In the genomic region with DNA sequence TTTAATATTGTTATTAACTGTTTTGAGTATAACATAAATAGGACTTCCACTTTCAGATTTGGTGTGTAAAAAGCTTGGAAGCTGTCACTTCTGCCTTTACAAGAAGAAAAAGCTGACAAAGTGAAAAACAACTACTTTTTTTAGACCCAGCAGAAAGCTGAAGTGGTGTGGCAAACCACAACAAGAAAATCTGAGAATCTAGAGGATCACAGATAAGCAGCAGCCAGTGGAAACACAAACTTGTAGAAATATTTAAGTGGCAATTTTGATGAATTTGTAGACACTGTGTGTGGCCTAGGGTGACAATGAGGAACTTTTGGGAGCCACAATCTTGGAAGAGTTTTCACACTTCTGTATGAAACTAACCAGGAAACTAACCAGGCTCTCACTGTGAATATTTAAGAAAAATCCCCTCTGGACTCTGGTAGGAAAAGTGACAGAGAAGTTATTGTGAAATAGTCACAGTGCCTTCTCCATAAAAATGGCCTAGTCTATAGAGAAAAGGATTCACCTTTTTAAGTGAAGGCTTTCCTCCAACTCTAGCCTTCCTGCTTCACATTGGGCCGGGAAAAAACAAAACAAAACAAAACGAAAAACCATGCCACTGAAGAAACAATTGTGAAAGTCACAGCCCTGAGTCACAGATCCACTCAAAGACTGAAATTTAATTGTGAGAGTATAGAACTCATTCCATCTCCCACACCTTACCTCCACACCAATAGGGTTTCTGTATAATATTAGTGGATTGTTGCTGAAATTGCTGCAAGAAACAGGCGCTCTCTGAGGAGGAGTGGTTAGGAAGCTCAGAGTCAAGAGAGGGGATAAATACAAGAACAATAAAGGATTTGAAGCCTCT, we compare ENCODE assay signal across 2 cellular contexts.
A peak's percentile ranks its signal among the peaks of the same experiment; 100 is the strongest.
TF ChIP-seq lines count a peak whose summit lies in the region.

No MANE protein-coding gene starts in this region.

TF ChIP-seq in GM12891, 5 proteins besides CTCF, POLR2A, EP300 and RAD21 (continued from another document):
- TF ChIP-seq SPI1 (IDR thresholded peaks at IDR 0.05; ENCODE audit: low read depth, low read length) (0 out of 2 replicates have a peak, but pooled peaks have one; percentile 1), PAX5 (IDR thresholded peaks at IDR 0.05; ENCODE audit: insufficient read depth, low read length, severe bottlenecking) (no peak)
TF ChIP-seq in GM12891: peak in this region for 1.

TF ChIP-seq in GM12878, 131 proteins besides CTCF, POLR2A, EP300 and RAD21 (continued from another document and continues in another):
- TF ChIP-seq IKZF1 (conservative IDR thresholded peaks at IDR 0.05) (peak; percentile 85), ZNF207 (IDR thresholded peaks at IDR 0.05; ENCODE audit: borderline replicate concordance) (no peak), HDAC2 (IDR thresholded peaks at IDR 0.05) (no peak), BCL11A (IDR thresholded peaks at IDR 0.05; ENCODE audit: low read depth, low read length) (no peak), ASH2L (IDR thresholded peaks at IDR 0.05; ENCODE audit: borderline replicate concordance, low read depth) (no peak), ZNF274 (IDR thresholded peaks at IDR 0.05; ENCODE audit: insufficient read depth, insufficient read length) (no peak), ATF7 (IDR thresholded peaks at IDR 0.05; ENCODE audit: low read depth) (peak; percentile 41), STAT1 (conservative IDR thresholded peaks at IDR 0.05) (no peak), RUNX3 (IDR thresholded peaks at IDR 0.05; ENCODE audit: low read length) (peak; percentile 70), ETV6 (conservative IDR thresholded peaks at IDR 0.05 in 1 of 2, IDR thresholded peaks at IDR 0.05 in 1 of 2; ENCODE audit: borderline replicate concordance in 1 of 2, low read depth in 1 of 2) (no peak), MEF2A (IDR thresholded peaks at IDR 0.05; ENCODE audit: insufficient read depth, low read depth, low read length) (0 out of 2 replicates have a peak, but pooled peaks have one; percentile 9), RCOR1 (conservative IDR thresholded peaks at IDR 0.05; ENCODE audit: low read depth, low read length) (no peak), GABPA (IDR thresholded peaks at IDR 0.05; ENCODE audit: low read depth) (no peak), NFIC (IDR thresholded peaks at IDR 0.05; ENCODE audit: low read depth, low read length) (no peak), ZNF384 (IDR thresholded peaks at IDR 0.05; ENCODE audit: borderline replicate concordance, low read depth, low read length) (peak; percentile 58), TCF12 (IDR thresholded peaks at IDR 0.05; ENCODE audit: low read depth, low read length) (no peak), EZH2 (IDR thresholded peaks at IDR 0.05; ENCODE audit: borderline replicate concordance, control insufficient read depth, low read depth, low read length) (no peak), ZNF622 (IDR thresholded peaks at IDR 0.05) (no peak), ZZZ3 (IDR thresholded peaks at IDR 0.05; ENCODE audit: control insufficient read depth, insufficient read length, low read depth) (no peak), E2F4 (IDR thresholded peaks at IDR 0.05; ENCODE audit: low read depth, low read length) (no peak), SIN3A (IDR thresholded peaks at IDR 0.05; ENCODE audit: low read depth, low read length) (no peak), PAX8 (IDR thresholded peaks at IDR 0.05) (0 out of 2 replicates have a peak, but pooled peaks have one; percentile 45), PML (IDR thresholded peaks at IDR 0.05; ENCODE audit: low read length) (no peak), BMI1 (IDR thresholded peaks at IDR 0.05; ENCODE audit: borderline replicate concordance) (no peak), SMARCA5 (IDR thresholded peaks at IDR 0.05) (0 out of 2 replicates have a peak, but pooled peaks have one; percentile 64), USF1 (IDR thresholded peaks at IDR 0.05; ENCODE audit: borderline replicate concordance, extremely low read length, insufficient read depth, low read depth, low read length) (no peak), SRF (IDR thresholded peaks at IDR 0.05; ENCODE audit: low read depth in 2 of 2, low read length in 2 of 2) (no peak), CHD2 (IDR thresholded peaks at IDR 0.05; ENCODE audit: borderline replicate concordance, low read depth, low read length) (0 out of 2 replicates have a peak, but pooled peaks have one; percentile 15), MEF2B (IDR thresholded peaks at IDR 0.05; ENCODE audit: partially characterized antibody, poor library complexity, severe bottlenecking) (peak; percentile 77), BRCA1 (IDR thresholded peaks at IDR 0.05; ENCODE audit: low read depth, low read length) (no peak), FOXM1 (IDR thresholded peaks at IDR 0.05; ENCODE audit: low read depth, low read length) (no peak), CHD1 (IDR thresholded peaks at IDR 0.05; ENCODE audit: low read depth, low read length) (no peak), DPF2 (IDR thresholded peaks at IDR 0.05) (0 out of 2 replicates have a peak, but pooled peaks have one; percentile 56), GATAD2B (conservative IDR thresholded peaks at IDR 0.05; ENCODE audit: low read depth) (peak; percentile 87), CHD4 (IDR thresholded peaks at IDR 0.05) (no peak), WRNIP1 (IDR thresholded peaks at IDR 0.05; ENCODE audit: borderline replicate concordance, low read depth, low read length) (no peak), CBX5 (IDR thresholded peaks at IDR 0.05; ENCODE audit: low read depth) (no peak), ZNF217 (IDR thresholded peaks at IDR 0.05) (no peak; the same call in 1 of the 2 replicates)
- TF ChIP-seq, protein P1, sequence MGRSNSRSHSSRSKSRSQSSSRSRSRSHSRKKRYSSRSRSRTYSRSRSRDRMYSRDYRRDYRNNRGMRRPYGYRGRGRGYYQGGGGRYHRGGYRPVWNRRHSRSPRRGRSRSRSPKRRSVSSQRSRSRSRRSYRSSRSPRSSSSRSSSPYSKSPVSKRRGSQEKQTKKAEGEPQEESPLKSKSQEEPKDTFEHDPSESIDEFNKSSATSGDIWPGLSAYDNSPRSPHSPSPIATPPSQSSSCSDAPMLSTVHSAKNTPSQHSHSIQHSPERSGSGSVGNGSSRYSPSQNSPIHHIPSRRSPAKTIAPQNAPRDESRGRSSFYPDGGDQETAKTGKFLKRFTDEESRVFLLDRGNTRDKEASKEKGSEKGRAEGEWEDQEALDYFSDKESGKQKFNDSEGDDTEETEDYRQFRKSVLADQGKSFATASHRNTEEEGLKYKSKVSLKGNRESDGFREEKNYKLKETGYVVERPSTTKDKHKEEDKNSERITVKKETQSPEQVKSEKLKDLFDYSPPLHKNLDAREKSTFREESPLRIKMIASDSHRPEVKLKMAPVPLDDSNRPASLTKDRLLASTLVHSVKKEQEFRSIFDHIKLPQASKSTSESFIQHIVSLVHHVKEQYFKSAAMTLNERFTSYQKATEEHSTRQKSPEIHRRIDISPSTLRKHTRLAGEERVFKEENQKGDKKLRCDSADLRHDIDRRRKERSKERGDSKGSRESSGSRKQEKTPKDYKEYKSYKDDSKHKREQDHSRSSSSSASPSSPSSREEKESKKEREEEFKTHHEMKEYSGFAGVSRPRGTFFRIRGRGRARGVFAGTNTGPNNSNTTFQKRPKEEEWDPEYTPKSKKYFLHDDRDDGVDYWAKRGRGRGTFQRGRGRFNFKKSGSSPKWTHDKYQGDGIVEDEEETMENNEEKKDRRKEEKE (IDR thresholded peaks at IDR 0.05), result no peak
- TF ChIP-seq, protein P2, sequence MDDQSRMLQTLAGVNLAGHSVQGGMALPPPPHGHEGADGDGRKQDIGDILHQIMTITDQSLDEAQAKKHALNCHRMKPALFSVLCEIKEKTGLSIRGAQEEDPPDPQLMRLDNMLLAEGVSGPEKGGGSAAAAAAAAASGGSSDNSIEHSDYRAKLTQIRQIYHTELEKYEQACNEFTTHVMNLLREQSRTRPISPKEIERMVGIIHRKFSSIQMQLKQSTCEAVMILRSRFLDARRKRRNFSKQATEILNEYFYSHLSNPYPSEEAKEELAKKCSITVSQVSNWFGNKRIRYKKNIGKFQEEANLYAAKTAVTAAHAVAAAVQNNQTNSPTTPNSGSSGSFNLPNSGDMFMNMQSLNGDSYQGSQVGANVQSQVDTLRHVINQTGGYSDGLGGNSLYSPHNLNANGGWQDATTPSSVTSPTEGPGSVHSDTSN (IDR thresholded peaks at IDR 0.05; ENCODE audit: insufficient replicate concordance, low read depth, low read length), result no peak
- TF ChIP-seq, protein P3, sequence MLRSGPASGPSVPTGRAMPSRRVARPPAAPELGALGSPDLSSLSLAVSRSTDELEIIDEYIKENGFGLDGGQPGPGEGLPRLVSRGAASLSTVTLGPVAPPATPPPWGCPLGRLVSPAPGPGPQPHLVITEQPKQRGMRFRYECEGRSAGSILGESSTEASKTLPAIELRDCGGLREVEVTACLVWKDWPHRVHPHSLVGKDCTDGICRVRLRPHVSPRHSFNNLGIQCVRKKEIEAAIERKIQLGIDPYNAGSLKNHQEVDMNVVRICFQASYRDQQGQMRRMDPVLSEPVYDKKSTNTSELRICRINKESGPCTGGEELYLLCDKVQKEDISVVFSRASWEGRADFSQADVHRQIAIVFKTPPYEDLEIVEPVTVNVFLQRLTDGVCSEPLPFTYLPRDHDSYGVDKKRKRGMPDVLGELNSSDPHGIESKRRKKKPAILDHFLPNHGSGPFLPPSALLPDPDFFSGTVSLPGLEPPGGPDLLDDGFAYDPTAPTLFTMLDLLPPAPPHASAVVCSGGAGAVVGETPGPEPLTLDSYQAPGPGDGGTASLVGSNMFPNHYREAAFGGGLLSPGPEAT (IDR thresholded peaks at IDR 0.05; ENCODE audit: low read depth), result peak; percentile 87
- TF ChIP-seq, protein P4, sequence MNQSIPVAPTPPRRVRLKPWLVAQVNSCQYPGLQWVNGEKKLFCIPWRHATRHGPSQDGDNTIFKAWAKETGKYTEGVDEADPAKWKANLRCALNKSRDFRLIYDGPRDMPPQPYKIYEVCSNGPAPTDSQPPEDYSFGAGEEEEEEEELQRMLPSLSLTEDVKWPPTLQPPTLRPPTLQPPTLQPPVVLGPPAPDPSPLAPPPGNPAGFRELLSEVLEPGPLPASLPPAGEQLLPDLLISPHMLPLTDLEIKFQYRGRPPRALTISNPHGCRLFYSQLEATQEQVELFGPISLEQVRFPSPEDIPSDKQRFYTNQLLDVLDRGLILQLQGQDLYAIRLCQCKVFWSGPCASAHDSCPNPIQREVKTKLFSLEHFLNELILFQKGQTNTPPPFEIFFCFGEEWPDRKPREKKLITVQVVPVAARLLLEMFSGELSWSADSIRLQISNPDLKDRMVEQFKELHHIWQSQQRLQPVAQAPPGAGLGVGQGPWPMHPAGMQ (IDR thresholded peaks at IDR 0.05; ENCODE audit: borderline replicate concordance), result no peak
- TF ChIP-seq, protein P5, sequence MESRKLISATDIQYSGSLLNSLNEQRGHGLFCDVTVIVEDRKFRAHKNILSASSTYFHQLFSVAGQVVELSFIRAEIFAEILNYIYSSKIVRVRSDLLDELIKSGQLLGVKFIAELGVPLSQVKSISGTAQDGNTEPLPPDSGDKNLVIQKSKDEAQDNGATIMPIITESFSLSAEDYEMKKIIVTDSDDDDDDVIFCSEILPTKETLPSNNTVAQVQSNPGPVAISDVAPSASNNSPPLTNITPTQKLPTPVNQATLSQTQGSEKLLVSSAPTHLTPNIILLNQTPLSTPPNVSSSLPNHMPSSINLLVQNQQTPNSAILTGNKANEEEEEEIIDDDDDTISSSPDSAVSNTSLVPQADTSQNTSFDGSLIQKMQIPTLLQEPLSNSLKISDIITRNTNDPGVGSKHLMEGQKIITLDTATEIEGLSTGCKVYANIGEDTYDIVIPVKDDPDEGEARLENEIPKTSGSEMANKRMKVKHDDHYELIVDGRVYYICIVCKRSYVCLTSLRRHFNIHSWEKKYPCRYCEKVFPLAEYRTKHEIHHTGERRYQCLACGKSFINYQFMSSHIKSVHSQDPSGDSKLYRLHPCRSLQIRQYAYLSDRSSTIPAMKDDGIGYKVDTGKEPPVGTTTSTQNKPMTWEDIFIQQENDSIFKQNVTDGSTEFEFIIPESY (IDR thresholded peaks at IDR 0.05), result no peak
- TF ChIP-seq, protein P6, sequence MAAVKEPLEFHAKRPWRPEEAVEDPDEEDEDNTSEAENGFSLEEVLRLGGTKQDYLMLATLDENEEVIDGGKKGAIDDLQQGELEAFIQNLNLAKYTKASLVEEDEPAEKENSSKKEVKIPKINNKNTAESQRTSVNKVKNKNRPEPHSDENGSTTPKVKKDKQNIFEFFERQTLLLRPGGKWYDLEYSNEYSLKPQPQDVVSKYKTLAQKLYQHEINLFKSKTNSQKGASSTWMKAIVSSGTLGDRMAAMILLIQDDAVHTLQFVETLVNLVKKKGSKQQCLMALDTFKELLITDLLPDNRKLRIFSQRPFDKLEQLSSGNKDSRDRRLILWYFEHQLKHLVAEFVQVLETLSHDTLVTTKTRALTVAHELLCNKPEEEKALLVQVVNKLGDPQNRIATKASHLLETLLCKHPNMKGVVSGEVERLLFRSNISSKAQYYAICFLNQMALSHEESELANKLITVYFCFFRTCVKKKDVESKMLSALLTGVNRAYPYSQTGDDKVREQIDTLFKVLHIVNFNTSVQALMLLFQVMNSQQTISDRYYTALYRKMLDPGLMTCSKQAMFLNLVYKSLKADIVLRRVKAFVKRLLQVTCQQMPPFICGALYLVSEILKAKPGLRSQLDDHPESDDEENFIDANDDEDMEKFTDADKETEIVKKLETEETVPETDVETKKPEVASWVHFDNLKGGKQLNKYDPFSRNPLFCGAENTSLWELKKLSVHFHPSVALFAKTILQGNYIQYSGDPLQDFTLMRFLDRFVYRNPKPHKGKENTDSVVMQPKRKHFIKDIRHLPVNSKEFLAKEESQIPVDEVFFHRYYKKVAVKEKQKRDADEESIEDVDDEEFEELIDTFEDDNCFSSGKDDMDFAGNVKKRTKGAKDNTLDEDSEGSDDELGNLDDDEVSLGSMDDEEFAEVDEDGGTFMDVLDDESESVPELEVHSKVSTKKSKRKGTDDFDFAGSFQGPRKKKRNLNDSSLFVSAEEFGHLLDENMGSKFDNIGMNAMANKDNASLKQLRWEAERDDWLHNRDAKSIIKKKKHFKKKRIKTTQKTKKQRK (IDR thresholded peaks at IDR 0.05; ENCODE audit: low read depth, low read length), result no peak
- TF ChIP-seq, protein P7, sequence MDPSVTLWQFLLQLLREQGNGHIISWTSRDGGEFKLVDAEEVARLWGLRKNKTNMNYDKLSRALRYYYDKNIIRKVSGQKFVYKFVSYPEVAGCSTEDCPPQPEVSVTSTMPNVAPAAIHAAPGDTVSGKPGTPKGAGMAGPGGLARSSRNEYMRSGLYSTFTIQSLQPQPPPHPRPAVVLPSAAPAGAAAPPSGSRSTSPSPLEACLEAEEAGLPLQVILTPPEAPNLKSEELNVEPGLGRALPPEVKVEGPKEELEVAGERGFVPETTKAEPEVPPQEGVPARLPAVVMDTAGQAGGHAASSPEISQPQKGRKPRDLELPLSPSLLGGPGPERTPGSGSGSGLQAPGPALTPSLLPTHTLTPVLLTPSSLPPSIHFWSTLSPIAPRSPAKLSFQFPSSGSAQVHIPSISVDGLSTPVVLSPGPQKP (IDR thresholded peaks at IDR 0.05; ENCODE audit: low read depth, low read length), result no peak
